In the genomic region with DNA sequence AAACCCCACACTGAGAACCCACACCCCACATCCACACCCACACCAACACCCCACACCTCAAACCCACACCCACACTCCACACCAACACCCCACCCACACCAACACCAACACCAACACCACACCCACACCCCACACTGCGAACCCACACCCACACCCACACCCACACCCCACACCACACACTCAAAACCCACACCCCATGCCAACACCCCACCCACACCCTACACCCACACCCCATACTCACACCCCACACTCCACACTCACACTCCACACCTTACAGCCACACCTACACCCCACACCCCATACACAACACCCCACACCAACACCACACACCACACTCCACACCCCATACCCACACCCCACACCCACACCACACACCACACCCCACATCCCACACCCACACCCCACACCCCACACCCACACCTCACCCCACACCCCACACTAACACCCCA, we compare ENCODE assay signal across 32 cellular contexts. TPM values are rescaled to one million over a fixed set of nuclear protein-coding genes. Genes with fewer than 3 reads are reported as not detected.
DNase-seq lines count a peak whose midpoint lies in the region; ATAC-seq, FAIRE-seq and TF ChIP-seq lines count a peak whose summit lies in the region.
"Had no signal": no experiment of that assay in that cellular context is flagged by ENCODE, and none has a peak within 500 bp of the region (broad histone marks: within the 10 kb centered on the region; RNA-seq: fewer than 3 reads in every experiment).

No MANE protein-coding gene starts in this region.

- H3K4me2 ChIP-seq in HepG2 (ENCODE audit: low read depth, low read length), result no peak overlapping the region
- H3K4me2 ChIP-seq in GM23338, result no peak overlapping the region
- H3K4me2 ChIP-seq: PC-9 had no signal

- in situ Hi-C loops in HepG2 (cut with HindIII; ENCODE audit: extremely low pct_ligation_motif_present, low pct_unique_long_range_greater_than_20kb), result no loop called here

- no peak overlapping the region for H3K9ac ChIP-seq in HepG2 (ENCODE audit: insufficient read depth, low read depth, low read length)

- BruUV-seq in HepG2 (replicated peaks; lab: Mats Ljungman, UMichigan), result no TSS peak

- H3K27me3 ChIP-seq in HepG2 (ENCODE audit: control insufficient read depth in 1 of 2, insufficient read depth in 2 of 2, low read length in 2 of 2), result no peaks in the 10 kb centered on the region
- no peaks in the 10 kb centered on the region for H3K27me3 ChIP-seq in right lobe of liver
- no peaks in the 10 kb centered on the region for H3K27me3 ChIP-seq in GM23338 (ENCODE audit: insufficient read depth)
- H3K27me3 ChIP-seq: esophagus muscularis mucosa, right atrium auricular region had no signal

- H3K27ac Mint-ChIP-seq in activated naive CD8-positive, alpha-beta T cell treated with anti-CD3 and anti-CD28 coated beads, Interleukin-2, amount 10 ng/mL, durations not matched to agents 7 days and 5 days, result peak overlapping the region; percentile 58
- peak overlapping the region; percentile 41 to 77 for H3K27ac Mint-ChIP-seq in natural killer cell
- no peak overlapping the region for H3K27ac Mint-ChIP-seq in GM23338
- H3K27ac Mint-ChIP-seq: activated CD4-positive, alpha-beta memory T cell treated with anti-CD3 and anti-CD28 coated beads for 36 hours; activated naive CD8-positive, alpha-beta T cell; dendritic cell treated with granulocyte-macrophage colony-stimulating factor and Interleukin-4, amounts not matched to agents 40 ng/mL and 50 ng/mL, for 4 days; endodermal cell; type B pancreatic cell had no signal

- no peaks in the 10 kb centered on the region for H3K79me2 ChIP-seq in HepG2 (ENCODE audit: insufficient read depth, low read length)
- peaks cover 8% of the 10 kb centered on the region; the same call in 1 of the 2 replicates for H3K79me2 ChIP-seq in GM23338 (replicated peaks; ENCODE audit: insufficient read depth)

- CTCF ChIA-PET in HepG2 (lab: Yijun Ruan, JAX; ENCODE audit: low intra/inter-chr PET ratio, low total read pairs), result no interaction called here

- FAIRE-seq in HepG2 (lab: Jason Lieb, UNC), result no peak

- H3K36me3 Mint-ChIP-seq in activated naive CD8-positive, alpha-beta T cell treated with anti-CD3 and anti-CD28 coated beads, Interleukin-2, amount 10 ng/mL, durations not matched to agents 7 days and 5 days, result peaks cover 16% of the 10 kb centered on the region
- H3K36me3 Mint-ChIP-seq in natural killer cell (no peaks in the 10 kb centered on the region), GM23338 (ENCODE audit: low read depth) (peaks cover 16% of the 10 kb centered on the region)

- no peak overlapping the region for H2AFZ ChIP-seq in HepG2 (ENCODE audit: low read length)
- H2AFZ ChIP-seq in GM23338, result no peak overlapping the region
- H2AFZ ChIP-seq: PC-9 had no signal

- H3K9me3 ChIP-seq in HepG2 (ENCODE audit: low read length) (no peaks in the 10 kb centered on the region), right lobe of liver (no peaks in the 10 kb centered on the region)
- H3K9me3 ChIP-seq: esophagus muscularis mucosa, HAP-1, left ventricle myocardium inferior, right atrium auricular region had no signal

- intact Hi-C loops in HepG2 (cut with micrococcal nuclease; ENCODE audit: unreplicated experiment), result no loop called here
- intact Hi-C loops in right lobe of liver (cut with DNase I), result no loop called here
- intact Hi-C loops in natural killer cell (cut with micrococcal nuclease), result no loop called here
- intact Hi-C loops in Right ventricle myocardium superior (cut with DNase I), result no loop called here

- no peak for TF ChIP-seq CTCF in HepG2 (CRISPR knock-in tag; IDR thresholded peaks at IDR 0.05)
- TF ChIP-seq CTCF in right lobe of liver (IDR thresholded peaks at IDR 0.05), result no peak
- no peak for TF ChIP-seq CTCF in natural killer cell (IDR thresholded peaks at IDR 0.05)
- no peak for TF ChIP-seq CTCF in GM23338 (conservative IDR thresholded peaks at IDR 0.05; ENCODE audit: low read depth in 2 of 2)

- POLR2A ChIA-PET in HepG2 (lab: Yijun Ruan, JAX), result no interaction called here
- POLR2A ChIA-PET in activated naive CD8-positive, alpha-beta T cell treated with anti-CD3 and anti-CD28 coated beads, Interleukin-2, amount 10 ng/mL, durations not matched to agents 7 days and 5 days (lab: Charles Lee), result no interaction called here

- H3K4me1 Mint-ChIP-seq in activated naive CD8-positive, alpha-beta T cell treated with anti-CD3 and anti-CD28 coated beads, Interleukin-2, amount 10 ng/mL, durations not matched to agents 7 days and 5 days, result peaks cover 5% of the 10 kb centered on the region
- H3K4me1 Mint-ChIP-seq in natural killer cell (peaks cover 0 to 17% of the 10 kb centered on the region in 2 donors), GM23338 (no peaks in the 10 kb centered on the region)

- H3K36me3 ChIP-seq in HepG2 (replicated peaks in 1 of 2; ENCODE audit: control insufficient read depth in 1 of 2, insufficient read depth in 2 of 2, low read length in 2 of 2) (peaks cover 3 to 12% of the 10 kb centered on the region in 2 experiments; a peak in 3 of 5 replicates), right lobe of liver (no peaks in the 10 kb centered on the region), GM23338 (ENCODE audit: insufficient read depth) (no peaks in the 10 kb centered on the region; the same call in 1 of the 2 replicates)
- H3K36me3 ChIP-seq: right atrium auricular region had no signal

- no peak for TF ChIP-seq EP300 in HepG2 (IDR thresholded peaks at IDR 0.05; ENCODE audit: low read depth in 2 of 2, low read length in 2 of 2)
- no peak for TF ChIP-seq EP300 in HepG2 (CRISPR knock-in tag; IDR thresholded peaks at IDR 0.05; ENCODE audit: borderline replicate concordance)

- no peaks in the 10 kb centered on the region; the same call in 1 of the 2 replicates for H3K9me2 ChIP-seq in GM23338 (ENCODE audit: insufficient read depth)

- ATAC-seq in HepG2, result no peak
- no peak for ATAC-seq in right lobe of liver
- ATAC-seq in activated naive CD8-positive, alpha-beta T cell treated with anti-CD3 and anti-CD28 coated beads, Interleukin-2, amount 10 ng/mL, durations not matched to agents 7 days and 5 days (ENCODE audit: low read depth), result no peak
- ATAC-seq in natural killer cell, result peak; percentile 45 to 62 (median 56)
- ATAC-seq in Right ventricle myocardium superior (ENCODE audit: poor library complexity), result no peak
- no peak for ATAC-seq in GM23338

- H3K4me1 ChIP-seq in HepG2 (ENCODE audit: insufficient read depth, low read length) (peaks cover 49% of the 10 kb centered on the region), right lobe of liver (peaks cover 0 to 17% (median 7%) of the 10 kb centered on the region in 4 donors), GM23338 (ENCODE audit: insufficient read depth) (no peaks in the 10 kb centered on the region)
- H3K4me1 ChIP-seq: HAP-1 had no signal

- no peak for DNase-seq in HepG2 (ENCODE audit: low spot score)
- no peak for DNase-seq in right lobe of liver
- no peak for DNase-seq in activated naive CD8-positive, alpha-beta T cell treated with anti-CD3 and anti-CD28 coated beads, Interleukin-2, amount 10 ng/mL, durations not matched to agents 7 days and 5 days
- peak; percentile 48 for DNase-seq in natural killer cell
- no peak for DNase-seq in NCI-H82 treated with DMSO at 0.1 percent for 48 hours (lab: John Stamatoyannopoulos, UW; ENCODE audit: unreplicated experiment)
- DNase-seq in NCI-H2171 treated with DMSO at 0.1 percent for 48 hours (lab: John Stamatoyannopoulos, UW), result no peak
- no peak for DNase-seq in Right ventricle myocardium superior
- DNase-seq in GM23338 (ENCODE audit: low spot score), result no peak
- DNase-seq: activated CD4-positive, alpha-beta memory T cell treated with anti-CD3 and anti-CD28 coated beads for 36 hours; activated CD4-positive, alpha-beta T cell treated with anti-CD3 and anti-CD28 coated beads for 1 hour; activated CD8-positive, alpha-beta memory T cell treated with anti-CD3 and anti-CD28 coated beads, Interleukin-2, amount 50 U/mL, for 48 hours; DMS 273 treated with DMSO at 0.1 percent for 48 hours; endodermal cell; foreskin fibroblast; islet precursor cell; left ventricle myocardium inferior; mesendoderm; MV-4-11; NCI-H1436 treated with DMSO at 0.1 percent for 48 hours; NCI-H2081 treated with DMSO at 0.1 percent for 48 hours; NCI-H226; NCI-H526 treated with DMSO at 0.1 percent for 48 hours; PC-9; posterior cingulate gyrus; SHP77 treated with DMSO at 0.1 percent for 48 hours; stimulated activated CD4-positive, alpha-beta T cell treated with anti-CD3 and anti-CD28 coated beads, Interleukin-2, amount 100 ng/mL, for 48 hours had no signal

- TF ChIP-seq POLR2A in HepG2 (IDR thresholded peaks at IDR 0.05; ENCODE audit: insufficient read depth in 1 of 2, low read depth in 2 of 2, low read length in 2 of 2) (no peak), right lobe of liver (IDR thresholded peaks at IDR 0.05) (no peak)

- H3F3A ChIP-seq in GM23338 (replicated peaks; ENCODE audit: low read depth), result peaks cover 13% of the 10 kb centered on the region; the same call in 1 of the 2 replicates

- H3K27ac ChIP-seq in HepG2 (ENCODE audit: extremely low read length, insufficient read depth, low read length), result no peak overlapping the region
- no peak overlapping the region for H3K27ac ChIP-seq in right lobe of liver
- no peak overlapping the region for H3K27ac ChIP-seq in GM23338 (ENCODE audit: low read depth)
- H3K27ac ChIP-seq: esophagus muscularis mucosa, left ventricle myocardium inferior, PC-9, right atrium auricular region had no signal

- H4K20me1 ChIP-seq in HepG2 (ENCODE audit: insufficient read depth, low read length) (no peaks in the 10 kb centered on the region), GM23338 (replicated peaks; ENCODE audit: insufficient read depth) (no peaks in the 10 kb centered on the region)

- H3K27me3 Mint-ChIP-seq in activated naive CD8-positive, alpha-beta T cell treated with anti-CD3 and anti-CD28 coated beads, Interleukin-2, amount 10 ng/mL, durations not matched to agents 7 days and 5 days, result no peaks in the 10 kb centered on the region
- no peaks in the 10 kb centered on the region for H3K27me3 Mint-ChIP-seq in natural killer cell (ENCODE audit: low read depth in 2 of 2)
- no peaks in the 10 kb centered on the region for H3K27me3 Mint-ChIP-seq in GM23338 (ENCODE audit: insufficient read depth, low read depth, poor library complexity)
- H3K27me3 Mint-ChIP-seq: activated CD4-positive, alpha-beta memory T cell treated with anti-CD3 and anti-CD28 coated beads for 36 hours; activated naive CD8-positive, alpha-beta T cell; dendritic cell treated with granulocyte-macrophage colony-stimulating factor and Interleukin-4, amounts not matched to agents 40 ng/mL and 50 ng/mL, for 4 days; type B pancreatic cell had no signal

- H3K9me3 Mint-ChIP-seq in activated naive CD8-positive, alpha-beta T cell treated with anti-CD3 and anti-CD28 coated beads, Interleukin-2, amount 10 ng/mL, durations not matched to agents 7 days and 5 days, result no peaks in the 10 kb centered on the region
- H3K9me3 Mint-ChIP-seq in natural killer cell (no peaks in the 10 kb centered on the region), GM23338 (no peaks in the 10 kb centered on the region)
- H3K9me3 Mint-ChIP-seq: activated CD4-positive, alpha-beta memory T cell treated with anti-CD3 and anti-CD28 coated beads for 36 hours; dendritic cell treated with granulocyte-macrophage colony-stimulating factor and Interleukin-4, amounts not matched to agents 40 ng/mL and 50 ng/mL, for 4 days; endodermal cell; type B pancreatic cell had no signal

- TF ChIP-seq RAD21 in HepG2 (CRISPR knock-in tag; IDR thresholded peaks at IDR 0.05), result no peak

- H3K4me3 ChIP-seq in HepG2 (replicated peaks in 1 of 3; ENCODE audit: insufficient read depth in 1 of 3, low read depth in 2 of 3, low read length in 3 of 3) (no peak overlapping the region), right lobe of liver (no peak overlapping the region), GM23338 (no peak overlapping the region)
- H3K4me3 ChIP-seq: esophagus muscularis mucosa, HAP-1, left ventricle myocardium inferior, PC-9, right atrium auricular region had no signal

- no peak overlapping the region for H3K4me3 Mint-ChIP-seq in activated naive CD8-positive, alpha-beta T cell treated with anti-CD3 and anti-CD28 coated beads, Interleukin-2, amount 10 ng/mL, durations not matched to agents 7 days and 5 days
- H3K4me3 Mint-ChIP-seq in natural killer cell (no peak overlapping the region), GM23338 (no peak overlapping the region)
- H3K4me3 Mint-ChIP-seq: activated CD4-positive, alpha-beta memory T cell treated with anti-CD3 and anti-CD28 coated beads for 36 hours; activated naive CD8-positive, alpha-beta T cell; dendritic cell treated with granulocyte-macrophage colony-stimulating factor and Interleukin-4, amounts not matched to agents 40 ng/mL and 50 ng/mL, for 4 days; endodermal cell; type B pancreatic cell had no signal

- WGBS in HepG2 (ENCODE audit: low lambda C conversion rate), result 0% methylated on average over 1 of the region's 1 CpG
- whole genome bisulfite sequencing in right lobe of liver (ENCODE audit: insufficient coverage, low coverage, low lambda C conversion rate, missing lambda C conversion rate), result 14% methylated on average over 1 of the region's 1 CpG

RNA-seq across cellular contexts. Expression of gene TMEM120B, which starts 38.0 kb away (rescaled TPM):
- total RNA-seq in HepG2 (2016; rRNA removed; fragmentation: Illumina TruSeq; extraction: Trizol) (3.8 and 7.1 TPM in 2 replicates), right lobe of liver (1 to 10 TPM; 3.3 to 6.4 (median 4.7) TPM), natural killer cell (1 to 10 TPM; 6.3 to 8.4 (median 7.9) TPM), Right ventricle myocardium superior (9.1 TPM)
- total RNA-seq in HepG2 (2016; cell fraction: cytosol; rRNA removed; fragmentation: Illumina TruSeq; extraction: Trizol; ENCODE audit: low read depth), result 4.1 and 4.4 TPM in 2 replicates
- 2.9 and 6.5 TPM in 2 replicates for total RNA-seq in HepG2 (2016; cell fraction: insoluble cytoplasmic fraction; rRNA removed; fragmentation: Illumina TruSeq; extraction: Trizol)
- total RNA-seq in HepG2 (2016; cell fraction: membrane; rRNA removed; fragmentation: Illumina TruSeq; extraction: Trizol), result 5.8 and 6.5 TPM in 2 replicates
- 7.0 and 7.1 TPM in 2 replicates for total RNA-seq in HepG2 (2016; cell fraction: nucleus; rRNA removed; fragmentation: Illumina TruSeq; extraction: Trizol)
- polyA plus RNA-seq in HepG2 (2011; rRNA removed) (12.9 and 14.3 TPM in 2 replicates), GM23338 (2016; fragmentation: Nextera tagmentation; extraction: Ambion mirVana) (11.2 and 15.0 TPM in 2 replicates)
- polyA plus RNA-seq in HepG2 (2011; cell fraction: cytosol; rRNA removed), result 6.4 and 7.2 TPM in 2 replicates
- 31.6 and 33.2 TPM in 2 replicates for polyA plus RNA-seq in HepG2 (2011; cell fraction: nucleus; rRNA removed)
- polyA plus RNA-seq in HepG2 (2012), result 5.8 and 5.9 TPM in 2 replicates
- 5.1 and 6.6 TPM in 2 replicates for polyA plus RNA-seq in HepG2 (2016; cell fraction: cytosol; fragmentation: Illumina TruSeq; extraction: Trizol; ENCODE audit: low read depth)
- 4.7 and 5.1 TPM in 2 replicates for polyA plus RNA-seq in HepG2 (2016; cell fraction: insoluble cytoplasmic fraction; fragmentation: Illumina TruSeq; extraction: Trizol; ENCODE audit: low read depth)
- 6.2 and 7.5 TPM in 2 replicates for polyA plus RNA-seq in HepG2 (2016; cell fraction: membrane; fragmentation: Illumina TruSeq; extraction: Trizol; ENCODE audit: low read depth)
- 20.3 and 25.3 TPM in 2 replicates for polyA plus RNA-seq in HepG2 (2016; cell fraction: nucleus; fragmentation: Illumina TruSeq; extraction: Trizol; ENCODE audit: insufficient read depth, low read depth)
- 26.4 and 34.9 TPM in 2 replicates for polyA minus RNA-seq in HepG2 (2011; rRNA and poly(A)+ RNA removed; ENCODE audit: low replicate concordance)
- polyA minus RNA-seq in HepG2 (2011; cell fraction: cytosol; rRNA and poly(A)+ RNA removed), result 8.7 and 9.2 TPM in 2 replicates
- polyA minus RNA-seq in HepG2 (2011; cell fraction: nucleus; rRNA and poly(A)+ RNA removed), result 9.5 and 9.8 TPM in 2 replicates
- 1 to 10 TPM; 9.8 to 9.9 TPM for total RNA-seq in activated naive CD8-positive, alpha-beta T cell treated with anti-CD3 and anti-CD28 coated beads, Interleukin-2, amount 10 ng/mL, durations not matched to agents 7 days and 5 days
- total RNA-seq in GM23338 (2014; rRNA removed; shearing (Covaris generic)), result 30.4 and 36.0 TPM in 2 replicates

RNA-seq across cellular contexts. Expression of gene RHOF, which starts 43.0 kb away (rescaled TPM):
- total RNA-seq in HepG2 (2016; rRNA removed; fragmentation: Illumina TruSeq; extraction: Trizol) (11.0 and 14.6 TPM in 2 replicates), right lobe of liver (10 to 100 TPM in 2 of 6 experiments, 1 to 10 TPM in 4; 3.7 to 16.2 (median 5.0) TPM), natural killer cell (100 to 1,000 TPM; 146 to 201 (median 177) TPM), Right ventricle myocardium superior (41.8 TPM)
- total RNA-seq in HepG2 (2016; cell fraction: cytosol; rRNA removed; fragmentation: Illumina TruSeq; extraction: Trizol; ENCODE audit: low read depth), result 10.8 and 12.5 TPM in 2 replicates
- 9.8 and 14.8 TPM in 2 replicates for total RNA-seq in HepG2 (2016; cell fraction: insoluble cytoplasmic fraction; rRNA removed; fragmentation: Illumina TruSeq; extraction: Trizol)
- 18.2 and 24.9 TPM in 2 replicates for total RNA-seq in HepG2 (2016; cell fraction: membrane; rRNA removed; fragmentation: Illumina TruSeq; extraction: Trizol)
- total RNA-seq in HepG2 (2016; cell fraction: nucleus; rRNA removed; fragmentation: Illumina TruSeq; extraction: Trizol), result 14.1 and 17.3 TPM in 2 replicates
- polyA plus RNA-seq in HepG2 (2011; rRNA removed) (31.3 and 32.2 TPM in 2 replicates), GM23338 (2016; fragmentation: Nextera tagmentation; extraction: Ambion mirVana) (8.7 and 10.5 TPM in 2 replicates)
- polyA plus RNA-seq in HepG2 (2011; cell fraction: cytosol; rRNA removed), result 28.4 and 38.7 TPM in 2 replicates
- 37.5 and 40.2 TPM in 2 replicates for polyA plus RNA-seq in HepG2 (2011; cell fraction: nucleus; rRNA removed)
- polyA plus RNA-seq in HepG2 (2012), result 10.8 and 12.9 TPM in 2 replicates
- polyA plus RNA-seq in HepG2 (2016; cell fraction: cytosol; fragmentation: Illumina TruSeq; extraction: Trizol; ENCODE audit: low read depth), result 19.8 and 23.7 TPM in 2 replicates
- polyA plus RNA-seq in HepG2 (2016; cell fraction: insoluble cytoplasmic fraction; fragmentation: Illumina TruSeq; extraction: Trizol; ENCODE audit: low read depth), result 19.7 and 25.0 TPM in 2 replicates
- polyA plus RNA-seq in HepG2 (2016; cell fraction: membrane; fragmentation: Illumina TruSeq; extraction: Trizol; ENCODE audit: low read depth), result 27.0 and 27.4 TPM in 2 replicates
- 24.9 and 31.1 TPM in 2 replicates for polyA plus RNA-seq in HepG2 (2016; cell fraction: nucleus; fragmentation: Illumina TruSeq; extraction: Trizol; ENCODE audit: insufficient read depth, low read depth)
- 46.1 and 174 TPM in 2 replicates for polyA minus RNA-seq in HepG2 (2011; rRNA and poly(A)+ RNA removed; ENCODE audit: low replicate concordance)
- 32.2 and 38.9 TPM in 2 replicates for polyA minus RNA-seq in HepG2 (2011; cell fraction: cytosol; rRNA and poly(A)+ RNA removed)
- 32.4 and 35.6 TPM in 2 replicates for polyA minus RNA-seq in HepG2 (2011; cell fraction: nucleus; rRNA and poly(A)+ RNA removed)
- 100 to 1,000 TPM; 144 to 157 TPM for total RNA-seq in activated naive CD8-positive, alpha-beta T cell treated with anti-CD3 and anti-CD28 coated beads, Interleukin-2, amount 10 ng/mL, durations not matched to agents 7 days and 5 days
- total RNA-seq in GM23338 (2014; rRNA removed; shearing (Covaris generic)), result 31.9 and 53.4 TPM in 2 replicates

RNA-seq across cellular contexts. Expression of gene SETD1B, which starts 53.3 kb away (rescaled TPM):
- 1.4 and 1.8 TPM in 2 replicates for total RNA-seq in HepG2 (2016; rRNA removed; fragmentation: Illumina TruSeq; extraction: Trizol)
- total RNA-seq in HepG2 (2016; cell fraction: cytosol; rRNA removed; fragmentation: Illumina TruSeq; extraction: Trizol; ENCODE audit: low read depth), result 0.40 and 0.44 TPM in 2 replicates
- total RNA-seq in HepG2 (2016; cell fraction: insoluble cytoplasmic fraction; rRNA removed; fragmentation: Illumina TruSeq; extraction: Trizol), result 1.3 TPM in 2 replicates
- 1.3 and 1.4 TPM in 2 replicates for total RNA-seq in HepG2 (2016; cell fraction: membrane; rRNA removed; fragmentation: Illumina TruSeq; extraction: Trizol)
- total RNA-seq in HepG2 (2016; cell fraction: nucleus; rRNA removed; fragmentation: Illumina TruSeq; extraction: Trizol), result 2.7 and 3.3 TPM in 2 replicates
- 1.1 and 1.3 TPM in 2 replicates for polyA plus RNA-seq in HepG2 (2011; rRNA removed)
- 0.43 and 0.51 TPM in 2 replicates for polyA plus RNA-seq in HepG2 (2011; cell fraction: cytosol; rRNA removed)
- polyA plus RNA-seq in HepG2 (2011; cell fraction: nucleus; rRNA removed), result 9.3 TPM in 2 replicates
- polyA plus RNA-seq in HepG2 (2012), result 4.2 and 6.2 TPM in 2 replicates
- 0.32 and 0.34 TPM in 2 replicates for polyA plus RNA-seq in HepG2 (2016; cell fraction: cytosol; fragmentation: Illumina TruSeq; extraction: Trizol; ENCODE audit: low read depth)
- polyA plus RNA-seq in HepG2 (2016; cell fraction: insoluble cytoplasmic fraction; fragmentation: Illumina TruSeq; extraction: Trizol; ENCODE audit: low read depth), result 2.6 and 3.8 TPM in 2 replicates
- polyA plus RNA-seq in HepG2 (2016; cell fraction: membrane; fragmentation: Illumina TruSeq; extraction: Trizol; ENCODE audit: low read depth), result 0.70 and 0.76 TPM in 2 replicates
- 16.0 and 18.9 TPM in 2 replicates for polyA plus RNA-seq in HepG2 (2016; cell fraction: nucleus; fragmentation: Illumina TruSeq; extraction: Trizol; ENCODE audit: insufficient read depth, low read depth)
- polyA minus RNA-seq in HepG2 (2011; rRNA and poly(A)+ RNA removed; ENCODE audit: low replicate concordance), result 2.1 and 4.2 TPM in 2 replicates
- 1.8 and 2.5 TPM in 2 replicates for polyA minus RNA-seq in HepG2 (2011; cell fraction: cytosol; rRNA and poly(A)+ RNA removed)
- polyA minus RNA-seq in HepG2 (2011; cell fraction: nucleus; rRNA and poly(A)+ RNA removed), result 3.6 and 4.4 TPM in 2 replicates
- 10 to 100 TPM in 3 of 6 experiments, 1 to 10 TPM in 3; 3.7 to 20.0 (median 9.3) TPM for total RNA-seq in right lobe of liver
- total RNA-seq in activated naive CD8-positive, alpha-beta T cell treated with anti-CD3 and anti-CD28 coated beads, Interleukin-2, amount 10 ng/mL, durations not matched to agents 7 days and 5 days, result 10 to 100 TPM; 45.0 to 46.8 TPM
- 10 to 100 TPM; 55.1 to 57.5 (median 56.2) TPM for total RNA-seq in natural killer cell
- total RNA-seq in Right ventricle myocardium superior, result 8.6 TPM
- total RNA-seq in GM23338 (2014; rRNA removed; shearing (Covaris generic)), result 8.7 and 8.9 TPM in 2 replicates
- polyA plus RNA-seq in GM23338 (2016; fragmentation: Nextera tagmentation; extraction: Ambion mirVana), result 3.1 and 3.4 TPM in 2 replicates

Comparison
In these comparisons a context has a peak if more than half of its experiments do, and no peak if none do; other contexts are left out.
1. ATAC-seq: peak in natural killer cell (3 of 3); none in HepG2 (single experiment), right lobe of liver (0 of 4), activated naive CD8-positive, alpha-beta T cell treated with anti-CD3 and anti-CD28 coated beads, Interleukin-2, amount 10 ng/mL, durations not matched to agents 7 days and 5 days (single experiment), Right ventricle myocardium superior (single experiment) and GM23338 (single experiment).